Comparison of ENCODE assay signal across 15 cellular contexts in genomic region chr5:148386041-148386440, GRCh38. TPM values are rescaled to one million over a fixed set of nuclear protein-coding genes. Genes with fewer than 3 reads are reported as not detected.
DNase-seq lines count a peak whose midpoint lies in the region; ATAC-seq and TF ChIP-seq lines count a peak whose summit lies in the region.
"Had no signal": no experiment of that assay in that cellular context is flagged by ENCODE, and none has a peak within 500 bp of the region (broad histone marks: within the 10 kb centered on the region; RNA-seq: fewer than 3 reads in every experiment).

No MANE protein-coding gene starts in this region.

- WGBS in transverse colon (ENCODE audit: low coverage in 1 of 2), 2 donors: 92 to 100% methylated on average over 1 of the region's 1 CpG

- H3K4me3 Mint-ChIP-seq in stimulated activated naive CD8-positive, alpha-beta T cell treated with anti-CD3 and anti-CD28 coated beads, Interleukin-15, Interleukin-2, amounts not matched to agents 100 ng/mL and 50 ng/mL, for 24 hours: peak overlapping the region; percentile 24
- H3K4me3 Mint-ChIP-seq in activated CD8-positive, alpha-beta T cell treated with anti-CD3 and anti-CD28 coated beads, Interleukin-2, amount 10 ng/mL, durations not matched to agents 7 days and 5 days: no peak overlapping the region

- in situ Hi-C loops in transverse colon (cut with MboI; ENCODE audit: low pct_ligation_motif_present in 1 of 4, low pct_unique_long_range_greater_than_20kb in 1 of 4, low sequenced_read_pairs in 3 of 4): no loop called here

- POLR2A ChIA-PET in activated CD8-positive, alpha-beta T cell treated with anti-CD3 and anti-CD28 coated beads, Interleukin-2, amount 10 ng/mL, durations not matched to agents 7 days and 5 days (lab: Charles Lee): interaction anchor here (0.8 kb wide), 1 partner anchor 11 kb away, joined by 4 read pairs; no protein-coding TSS in a partner anchor

- no peak for TF ChIP-seq EP300 in transverse colon (IDR thresholded peaks at IDR 0.05; ENCODE audit: low read depth)

- no peaks in the 10 kb centered on the region for H3K27me3 ChIP-seq in transverse colon
- H3K27me3 ChIP-seq: cardiac muscle cell had no signal

- peaks cover 25% of the 10 kb centered on the region for H3K36me3 Mint-ChIP-seq in stimulated activated naive CD8-positive, alpha-beta T cell treated with anti-CD3 and anti-CD28 coated beads, Interleukin-15, Interleukin-2, amounts not matched to agents 100 ng/mL and 50 ng/mL, for 24 hours (ENCODE audit: low read depth)
- H3K36me3 Mint-ChIP-seq in activated CD8-positive, alpha-beta T cell treated with anti-CD3 and anti-CD28 coated beads, Interleukin-2, amount 10 ng/mL, durations not matched to agents 7 days and 5 days (ENCODE audit: low read depth): peaks cover 30% of the 10 kb centered on the region

- peaks cover 74% of the 10 kb centered on the region for H3K4me1 Mint-ChIP-seq in stimulated activated naive CD8-positive, alpha-beta T cell treated with anti-CD3 and anti-CD28 coated beads, Interleukin-15, Interleukin-2, amounts not matched to agents 100 ng/mL and 50 ng/mL, for 24 hours (ENCODE audit: low read depth)
- H3K4me1 Mint-ChIP-seq in activated CD8-positive, alpha-beta T cell treated with anti-CD3 and anti-CD28 coated beads, Interleukin-2, amount 10 ng/mL, durations not matched to agents 7 days and 5 days (ENCODE audit: low read depth): peaks cover 52% of the 10 kb centered on the region

- intact Hi-C loops in transverse colon (cut with DNase I; ENCODE audit: low total_unique reads): no loop called here

- H3K27me3 Mint-ChIP-seq in stimulated activated naive CD8-positive, alpha-beta T cell treated with anti-CD3 and anti-CD28 coated beads, Interleukin-15, Interleukin-2, amounts not matched to agents 100 ng/mL and 50 ng/mL, for 24 hours: no peaks in the 10 kb centered on the region
- H3K27me3 Mint-ChIP-seq in activated CD8-positive, alpha-beta T cell treated with anti-CD3 and anti-CD28 coated beads, Interleukin-2, amount 10 ng/mL, durations not matched to agents 7 days and 5 days (ENCODE audit: low read depth): no peaks in the 10 kb centered on the region

- H3K9me3 Mint-ChIP-seq in stimulated activated naive CD8-positive, alpha-beta T cell treated with anti-CD3 and anti-CD28 coated beads, Interleukin-15, Interleukin-2, amounts not matched to agents 100 ng/mL and 50 ng/mL, for 24 hours: no peaks in the 10 kb centered on the region
- no peaks in the 10 kb centered on the region for H3K9me3 Mint-ChIP-seq in activated CD8-positive, alpha-beta T cell treated with anti-CD3 and anti-CD28 coated beads, Interleukin-2, amount 10 ng/mL, durations not matched to agents 7 days and 5 days (ENCODE audit: insufficient read depth)

- H3K27ac Mint-ChIP-seq in stimulated activated naive CD8-positive, alpha-beta T cell treated with anti-CD3 and anti-CD28 coated beads, Interleukin-15, Interleukin-2, amounts not matched to agents 100 ng/mL and 50 ng/mL, for 24 hours: peak overlapping the region; percentile 21
- H3K27ac Mint-ChIP-seq in activated CD8-positive, alpha-beta T cell treated with anti-CD3 and anti-CD28 coated beads, Interleukin-2, amount 10 ng/mL, durations not matched to agents 7 days and 5 days: peak overlapping the region; percentile 62

- no peak overlapping the region for H3K4me3 ChIP-seq in transverse colon
- H3K4me3 ChIP-seq: cardiac muscle cell had no signal

- H3K27ac ChIP-seq in transverse colon: no peak overlapping the region
- H3K27ac ChIP-seq: C4-2B, cardiac muscle cell had no signal

- no peak for ATAC-seq in stimulated activated naive CD8-positive, alpha-beta T cell treated with anti-CD3 and anti-CD28 coated beads, Interleukin-15, Interleukin-2, amounts not matched to agents 100 U/mL and 50 U/mL, for 24 hours
- no peak for ATAC-seq in activated CD8-positive, alpha-beta T cell treated with anti-CD3 and anti-CD28 coated beads, Interleukin-2, amount 10 ng/mL, durations not matched to agents 7 days and 5 days
- ATAC-seq in HG03442 (IDR thresholded peaks at IDR 0.05; ENCODE audit: unreplicated experiment): no peak
- ATAC-seq in GM18873 (IDR thresholded peaks at IDR 0.05; ENCODE audit: low FRiP score, unreplicated experiment): no peak

- no peak for TF ChIP-seq CTCF in transverse colon (IDR thresholded peaks at IDR 0.05)

- TF ChIP-seq POLR2A in transverse colon (IDR thresholded peaks at IDR 0.05): no peak

- H3K36me3 ChIP-seq in transverse colon: no peaks in the 10 kb centered on the region
- H3K36me3 ChIP-seq: cardiac muscle cell had no signal

- no peaks in the 10 kb centered on the region for H3K9me3 ChIP-seq in transverse colon

- no peak for DNase-seq in stimulated activated naive CD8-positive, alpha-beta T cell treated with anti-CD3 and anti-CD28 coated beads, Interleukin-15, Interleukin-2, amounts not matched to agents 100 U/mL and 50 U/mL, for 24 hours
- DNase-seq in activated CD8-positive, alpha-beta T cell treated with anti-CD3 and anti-CD28 coated beads, Interleukin-2, amount 10 ng/mL, durations not matched to agents 7 days and 5 days: no peak
- DNase-seq in glomerular visceral epithelial cell (ENCODE audit: extremely low spot score): peak; percentile 55
- DNase-seq in transverse colon: no peak
- DNase-seq in NCI-H446 (lab: John Stamatoyannopoulos, UW): no peak
- DNase-seq: activated CD8-positive, alpha-beta memory T cell treated with anti-CD3 and anti-CD28 coated beads, Interleukin-2, amount 50 U/mL, for 4 hours; Kasumi-1; NCI-H2171; stimulated activated CD4-positive, alpha-beta T cell treated with anti-CD3 and anti-CD28 coated beads, Interleukin-4, amount 100 ng/mL, for 1 hour; stimulated activated naive CD4-positive, alpha-beta T cell treated with Interleukin-2 at 50 U/mL for 16 hours had no signal

- peaks cover 11 to 65% (median 41%) of the 10 kb centered on the region in 4 donors for H3K4me1 ChIP-seq in transverse colon

- CTCF ChIA-PET in activated CD8-positive, alpha-beta T cell treated with anti-CD3 and anti-CD28 coated beads, Interleukin-2, amount 10 ng/mL, durations not matched to agents 7 days and 5 days (lab: Charles Lee): interaction anchor here (0.6 kb wide), 1 partner anchor 11 kb away, joined by 5 read pairs; no protein-coding TSS in a partner anchor

RNA-seq across cellular contexts. Expression of gene FBXO38, which starts 2.3 kb away (rescaled TPM):
- 10 to 100 TPM; 37.4 to 47.6 TPM for total RNA-seq in activated CD8-positive, alpha-beta T cell treated with anti-CD3 and anti-CD28 coated beads, Interleukin-2, amount 10 ng/mL, durations not matched to agents 7 days and 5 days
- total RNA-seq in transverse colon: 100 to 1,000 TPM in 1 of 4 donors, 10 to 100 TPM in 3; 70.0 to 182 (median 79.3) TPM

RNA-seq across cellular contexts. Expression of gene SPINK9, which starts 50.7 kb away (rescaled TPM):
- total RNA-seq in activated CD8-positive, alpha-beta T cell treated with anti-CD3 and anti-CD28 coated beads, Interleukin-2, amount 10 ng/mL, durations not matched to agents 7 days and 5 days: not detected
- total RNA-seq in transverse colon: not detected
- total RNA-seq: cardiac muscle cell had no signal
